ENCODE assay signal across 1 cellular context in genomic region chr4:38987491-38987890, GRCh38.
TF ChIP-seq lines count a peak whose summit lies in the region.

No MANE protein-coding gene starts in this region.

TF ChIP-seq in IMR-90, 13 proteins besides CTCF, POLR2A, EP300 and RAD21:
- no peak for TF ChIP-seq FOS (IDR thresholded peaks at IDR 0.05; ENCODE audit: low read depth, low read length)
- TF ChIP-seq CEBPB (IDR thresholded peaks at IDR 0.05; ENCODE audit: low read depth, low read length), result no peak
- TF ChIP-seq MXI1 (IDR thresholded peaks at IDR 0.05; ENCODE audit: borderline replicate concordance, low read depth, low read length), result no peak
- TF ChIP-seq SMC3 (IDR thresholded peaks at IDR 0.05; ENCODE audit: low read depth, low read length), result no peak
- TF ChIP-seq MAZ (IDR thresholded peaks at IDR 0.05; ENCODE audit: borderline replicate concordance, low read depth, low read length), result no peak
- TF ChIP-seq, protein P1, sequence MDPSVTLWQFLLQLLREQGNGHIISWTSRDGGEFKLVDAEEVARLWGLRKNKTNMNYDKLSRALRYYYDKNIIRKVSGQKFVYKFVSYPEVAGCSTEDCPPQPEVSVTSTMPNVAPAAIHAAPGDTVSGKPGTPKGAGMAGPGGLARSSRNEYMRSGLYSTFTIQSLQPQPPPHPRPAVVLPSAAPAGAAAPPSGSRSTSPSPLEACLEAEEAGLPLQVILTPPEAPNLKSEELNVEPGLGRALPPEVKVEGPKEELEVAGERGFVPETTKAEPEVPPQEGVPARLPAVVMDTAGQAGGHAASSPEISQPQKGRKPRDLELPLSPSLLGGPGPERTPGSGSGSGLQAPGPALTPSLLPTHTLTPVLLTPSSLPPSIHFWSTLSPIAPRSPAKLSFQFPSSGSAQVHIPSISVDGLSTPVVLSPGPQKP (IDR thresholded peaks at IDR 0.05; ENCODE audit: borderline replicate concordance, low read depth, low read length), result no peak
- TF ChIP-seq MAFK (IDR thresholded peaks at IDR 0.05; ENCODE audit: low read depth, low read length), result no peak
- TF ChIP-seq NFE2L2 (IDR thresholded peaks at IDR 0.05; ENCODE audit: low read depth, low read length), result no peak
- TF ChIP-seq CHD1 (IDR thresholded peaks at IDR 0.05; ENCODE audit: low read depth, low read length), result no peak
- TF ChIP-seq, protein P2, sequence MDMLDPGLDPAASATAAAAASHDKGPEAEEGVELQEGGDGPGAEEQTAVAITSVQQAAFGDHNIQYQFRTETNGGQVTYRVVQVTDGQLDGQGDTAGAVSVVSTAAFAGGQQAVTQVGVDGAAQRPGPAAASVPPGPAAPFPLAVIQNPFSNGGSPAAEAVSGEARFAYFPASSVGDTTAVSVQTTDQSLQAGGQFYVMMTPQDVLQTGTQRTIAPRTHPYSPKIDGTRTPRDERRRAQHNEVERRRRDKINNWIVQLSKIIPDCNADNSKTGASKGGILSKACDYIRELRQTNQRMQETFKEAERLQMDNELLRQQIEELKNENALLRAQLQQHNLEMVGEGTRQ (IDR thresholded peaks at IDR 0.05; ENCODE audit: low read depth, low read length), result no peak
- no peak for TF ChIP-seq BHLHE40 (IDR thresholded peaks at IDR 0.05; ENCODE audit: low read depth, low read length)
- TF ChIP-seq RFX5 (IDR thresholded peaks at IDR 0.05; ENCODE audit: low read depth, low read length), result no peak
- TF ChIP-seq RCOR1 (IDR thresholded peaks at IDR 0.05; ENCODE audit: insufficient replicate concordance, low read length), result no peak
TF ChIP-seq in IMR-90: peak in this region for 0.
